Comparison of ENCODE assay signal across 8 cellular contexts in genomic region chr22:42649261-42650056, GRCh38. TPM values are rescaled to one million over a fixed set of nuclear protein-coding genes. Genes with fewer than 3 reads are reported as not detected.
A peak's percentile ranks its signal among the peaks of the same experiment; 100 is the strongest.
DNase-seq lines count a peak whose midpoint lies in the region; ATAC-seq and TF ChIP-seq lines count a peak whose summit lies in the region.

CYB5R3 (minus strand) TSS chr22:42649392; CDS start chr22:42649315, 77 bp downstream.

- no peaks in the 10 kb centered on the region for H3K9me3 Mint-ChIP-seq in activated naive CD4-positive, alpha-beta T cell treated with anti-CD3 and anti-CD28 coated beads for 36 hours

- ATAC-seq in GM21619 (IDR thresholded peaks at IDR 0.05; ENCODE audit: unreplicated experiment) (peak; percentile 60), gastroesophageal sphincter (peak; percentile 91)

- H3K27ac ChIP-seq in KOPT-K1 (ENCODE audit: low read depth, low read length, poor library complexity, severe bottlenecking) (peak within 1 kb of the TSS; percentile 66), SK-N-MC (no peak within 1 kb of the TSS), gastroesophageal sphincter (peak within 1 kb of the TSS; percentile 84 to 94 (median 92)), neutrophil (peak within 1 kb of the TSS; percentile 81)

- H3K9ac ChIP-seq in SK-N-MC (ENCODE audit: insufficient read length), result peak within 1 kb of the TSS; percentile 90

- H3K36me3 ChIP-seq in KOPT-K1 (ENCODE audit: insufficient read depth, low read length) (no peaks in the 10 kb centered on the region; the same call in 1 of the 2 replicates), SK-N-MC (ENCODE audit: insufficient read depth, low read length) (no peaks in the 10 kb centered on the region), gastroesophageal sphincter (no peaks in the 10 kb centered on the region), neutrophil (no peaks in the 10 kb centered on the region)

- H3K27me3 Mint-ChIP-seq in activated naive CD4-positive, alpha-beta T cell treated with anti-CD3 and anti-CD28 coated beads for 36 hours (ENCODE audit: low read depth), result no peaks in the 10 kb centered on the region

- peak within 1 kb of the TSS; percentile 78 for H3K27ac Mint-ChIP-seq in activated naive CD4-positive, alpha-beta T cell treated with anti-CD3 and anti-CD28 coated beads for 36 hours

- TF ChIP-seq CTCF in gastroesophageal sphincter (IDR thresholded peaks at IDR 0.05), result peak in 1 of 4 experiments; percentile 44
- no peak for TF ChIP-seq CTCF in neutrophil (IDR thresholded peaks at IDR 0.05)
- TF ChIP-seq CTCF in subcutaneous adipose tissue (IDR thresholded peaks at IDR 0.05; ENCODE audit: low read depth), result no peak

- H3K27me3 ChIP-seq in gastroesophageal sphincter, result no peaks in the 10 kb centered on the region
- H3K27me3 ChIP-seq in neutrophil, result no peaks in the 10 kb centered on the region

- peak within 1 kb of the TSS; percentile 93 for H3K4me3 Mint-ChIP-seq in activated naive CD4-positive, alpha-beta T cell treated with anti-CD3 and anti-CD28 coated beads for 36 hours

- TF ChIP-seq EP300 in gastroesophageal sphincter (IDR thresholded peaks at IDR 0.05), result no peak

- peaks cover 28% of the 10 kb centered on the region for H3K4me1 Mint-ChIP-seq in activated naive CD4-positive, alpha-beta T cell treated with anti-CD3 and anti-CD28 coated beads for 36 hours (ENCODE audit: low read depth)

- TF ChIP-seq POLR2A in gastroesophageal sphincter (IDR thresholded peaks at IDR 0.05), result peak in 1 of 2 donors; percentile 24

- peaks cover 0 to 46% (median 39%) of the 10 kb centered on the region in 3 donors for H3K4me1 ChIP-seq in gastroesophageal sphincter
- H3K4me1 ChIP-seq in neutrophil (ENCODE audit: control insufficient read depth in 1 of 2, insufficient read depth in 1 of 2, low read depth in 1 of 2, low read length in 1 of 2), result peaks cover 28 to 37% of the 10 kb centered on the region in 2 experiments

- peak within 1 kb of the TSS; percentile 92 for H3K4me3 ChIP-seq in SK-N-MC
- peak within 1 kb of the TSS; percentile 78 to 87 for H3K4me3 ChIP-seq in gastroesophageal sphincter
- H3K4me3 ChIP-seq in neutrophil (ENCODE audit: low read depth in 1 of 2, low read length in 1 of 2), result peak within 1 kb of the TSS; percentile 87

- H3K36me3 Mint-ChIP-seq in activated naive CD4-positive, alpha-beta T cell treated with anti-CD3 and anti-CD28 coated beads for 36 hours (ENCODE audit: low read depth), result no peaks in the 10 kb centered on the region

- 77% methylated on average over 3 of the region's 79 CpGs; no CpG with 5 or more reads in 1 of the 2 donors for WGBS in gastroesophageal sphincter (ENCODE audit: low coverage in 1 of 2), 2 donors

- CTCF ChIA-PET in activated naive CD4-positive, alpha-beta T cell treated with anti-CD3 and anti-CD28 coated beads for 36 hours (lab: Charles Lee), result interaction anchor here (0.6 to 0.8 kb wide), 4 partner anchors 12 to 1561 kb away, joined by 3 to 5 read pairs (median 4); no protein-coding TSS in a partner anchor

- DNase-seq in DMS153 (lab: John Stamatoyannopoulos, UW) (peak; percentile 37), SK-N-MC (ENCODE audit: low read depth, low spot score) (no peak)
- peak; percentile 87 for DNase-seq in activated naive CD4-positive, alpha-beta T cell treated with anti-CD3 and anti-CD28 coated beads for 36 hours

- intact Hi-C loops in activated naive CD4-positive, alpha-beta T cell treated with anti-CD3 and anti-CD28 coated beads for 36 hours (cut with micrococcal nuclease), result loop anchor here (1.0 kb wide), 1 partner anchor 34 kb away; no protein-coding TSS in a partner anchor

- H3K9me3 ChIP-seq in KOPT-K1 (ENCODE audit: insufficient read depth, low read length, poor library complexity, severe bottlenecking) (no peaks in the 10 kb centered on the region), SK-N-MC (ENCODE audit: low read depth, low read length) (no peaks in the 10 kb centered on the region), gastroesophageal sphincter (no peaks in the 10 kb centered on the region), neutrophil (no peaks in the 10 kb centered on the region)

RNA-seq across cellular contexts. Expression of gene CYB5R3, which starts in this region (rescaled TPM):
- total RNA-seq in activated naive CD4-positive, alpha-beta T cell treated with anti-CD3 and anti-CD28 coated beads for 36 hours, result 10 to 100 TPM; 61.2 to 63.9 TPM
- 100 to 1,000 TPM; 127 to 268 (median 155) TPM for total RNA-seq in gastroesophageal sphincter
- total RNA-seq in subcutaneous adipose tissue, result 100 to 1,000 TPM; 131 to 381 (median 222) TPM
